In the genomic region with DNA sequence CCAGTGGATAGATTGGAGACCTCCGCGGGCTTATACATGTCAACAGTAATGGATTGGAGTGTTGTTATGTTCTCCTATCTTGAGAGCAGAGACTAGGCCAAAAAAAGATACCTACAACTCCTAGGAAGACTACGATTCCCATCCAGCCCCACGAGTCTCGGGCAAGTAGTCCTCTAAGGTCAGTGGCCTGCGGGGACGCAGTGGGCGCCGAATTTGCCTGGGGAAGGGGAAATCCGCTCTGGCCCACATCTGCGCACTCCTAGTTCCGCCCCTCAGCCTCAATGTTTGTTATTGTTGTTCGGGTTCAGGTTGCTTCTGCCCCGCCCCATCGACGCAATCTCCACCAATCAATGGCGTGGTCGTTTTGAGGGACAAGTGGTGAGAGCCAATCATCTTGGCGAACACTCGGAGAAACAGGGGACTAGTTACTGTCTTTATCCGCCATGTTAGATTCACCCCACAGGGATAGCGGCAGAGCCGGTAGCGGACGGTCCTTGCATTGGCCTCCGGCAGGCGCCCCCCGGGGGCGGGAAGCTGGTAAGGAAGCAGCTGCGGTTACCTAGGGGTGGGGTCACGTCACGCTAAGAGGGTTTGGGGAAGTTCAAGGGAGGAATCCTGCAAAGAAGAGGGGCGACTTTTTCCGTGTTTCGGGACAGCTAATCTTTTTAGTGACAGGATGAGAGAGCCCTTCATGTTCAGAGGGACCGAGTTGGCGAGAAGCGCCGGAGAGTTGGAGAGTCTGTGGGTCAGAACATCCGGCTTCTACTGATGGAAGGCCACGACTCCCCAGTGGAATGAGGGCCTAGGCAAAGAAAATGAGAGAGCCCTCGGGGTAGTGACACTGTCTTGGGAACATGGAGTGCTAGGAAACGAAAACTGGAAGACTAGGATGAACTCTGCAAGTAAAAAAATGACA, we compare ENCODE assay signal across 8 cellular contexts. TPM values are rescaled to one million over a fixed set of nuclear protein-coding genes. Genes with fewer than 3 reads are reported as not detected.
DNase-seq lines count a peak whose midpoint lies in the region; ATAC-seq and TF ChIP-seq lines count a peak whose summit lies in the region.

A gene with protein sequence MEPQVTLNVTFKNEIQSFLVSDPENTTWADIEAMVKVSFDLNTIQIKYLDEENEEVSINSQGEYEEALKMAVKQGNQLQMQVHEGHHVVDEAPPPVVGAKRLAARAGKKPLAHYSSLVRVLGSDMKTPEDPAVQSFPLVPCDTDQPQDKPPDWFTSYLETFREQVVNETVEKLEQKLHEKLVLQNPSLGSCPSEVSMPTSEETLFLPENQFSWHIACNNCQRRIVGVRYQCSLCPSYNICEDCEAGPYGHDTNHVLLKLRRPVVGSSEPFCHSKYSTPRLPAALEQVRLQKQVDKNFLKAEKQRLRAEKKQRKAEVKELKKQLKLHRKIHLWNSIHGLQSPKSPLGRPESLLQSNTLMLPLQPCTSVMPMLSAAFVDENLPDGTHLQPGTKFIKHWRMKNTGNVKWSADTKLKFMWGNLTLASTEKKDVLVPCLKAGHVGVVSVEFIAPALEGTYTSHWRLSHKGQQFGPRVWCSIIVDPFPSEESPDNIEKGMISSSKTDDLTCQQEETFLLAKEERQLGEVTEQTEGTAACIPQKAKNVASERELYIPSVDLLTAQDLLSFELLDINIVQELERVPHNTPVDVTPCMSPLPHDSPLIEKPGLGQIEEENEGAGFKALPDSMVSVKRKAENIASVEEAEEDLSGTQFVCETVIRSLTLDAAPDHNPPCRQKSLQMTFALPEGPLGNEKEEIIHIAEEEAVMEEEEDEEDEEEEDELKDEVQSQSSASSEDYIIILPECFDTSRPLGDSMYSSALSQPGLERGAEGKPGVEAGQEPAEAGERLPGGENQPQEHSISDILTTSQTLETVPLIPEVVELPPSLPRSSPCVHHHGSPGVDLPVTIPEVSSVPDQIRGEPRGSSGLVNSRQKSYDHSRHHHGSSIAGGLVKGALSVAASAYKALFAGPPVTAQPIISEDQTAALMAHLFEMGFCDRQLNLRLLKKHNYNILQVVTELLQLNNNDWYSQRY (plus strand): TSS at position 449 of the 916 bp plus-strand sequence. CDS start 4,586 bp downstream, outside the sequence.

- H3K4me1 ChIP-seq in thymus (ENCODE audit: control insufficient read depth, insufficient read depth, low read length) = peaks cover 12% of the 10 kb centered on the region

- H3K4me1 Mint-ChIP-seq in activated naive CD8-positive, alpha-beta T cell treated with anti-CD3 and anti-CD28 coated beads for 36 hours = peaks cover 28% of the 10 kb centered on the region
- H3K4me1 Mint-ChIP-seq in osteocyte (ENCODE audit: unreplicated experiment) = peaks cover 27% of the 10 kb centered on the region

- DNase-seq in GM12865 (ENCODE audit: low read depth) = peak; percentile 99
- DNase-seq in NCI-H1105 (lab: John Stamatoyannopoulos, UW) = peak; percentile 96
- peak; percentile 93 for DNase-seq in SKM-1 (lab: John Stamatoyannopoulos, UW; ENCODE audit: unreplicated experiment)
- DNase-seq in activated naive CD8-positive, alpha-beta T cell treated with anti-CD3 and anti-CD28 coated beads for 36 hours = peak; percentile 94
- DNase-seq in head of caudate nucleus = peak; percentile 89 to 99 (median 97)
- DNase-seq in osteocyte (ENCODE audit: extremely low spot score, unreplicated experiment) = peak; percentile 97

- H3K4me3 Mint-ChIP-seq in activated naive CD8-positive, alpha-beta T cell treated with anti-CD3 and anti-CD28 coated beads for 36 hours = no peak within 1 kb of the TSS
- no peak within 1 kb of the TSS for H3K4me3 Mint-ChIP-seq in osteocyte (ENCODE audit: unreplicated experiment)

- peak within 1 kb of the TSS; percentile 100 for H3K27ac ChIP-seq in thymus (ENCODE audit: low read depth)

- under 1% methylated on average over 43 of the region's 43 CpGs for WGBS in thymus

- peak; percentile 79 for ATAC-seq in HG02642 (IDR thresholded peaks at IDR 0.05; ENCODE audit: poor library complexity, unreplicated experiment)

- H3K9me3 Mint-ChIP-seq in activated naive CD8-positive, alpha-beta T cell treated with anti-CD3 and anti-CD28 coated beads for 36 hours = no peaks in the 10 kb centered on the region
- no peaks in the 10 kb centered on the region for H3K9me3 Mint-ChIP-seq in osteocyte (ENCODE audit: unreplicated experiment)

- H3K36me3 ChIP-seq in thymus (ENCODE audit: control insufficient read depth, insufficient read depth) = peaks cover 5% of the 10 kb centered on the region

- H3K9me3 ChIP-seq in thymus (ENCODE audit: control insufficient read depth) = no peaks in the 10 kb centered on the region

- no peaks in the 10 kb centered on the region for H3K27me3 ChIP-seq in thymus (ENCODE audit: control insufficient read depth, insufficient read depth)

- TF ChIP-seq CTCF in GM12865 (IDR thresholded peaks at IDR 0.05; ENCODE audit: insufficient read depth, low read depth, low read length, missing control alignments) = peak; percentile 2
- TF ChIP-seq CTCF in osteocyte (IDR thresholded peaks at IDR 0.05) = no peak

- H3K27ac Mint-ChIP-seq in activated naive CD8-positive, alpha-beta T cell treated with anti-CD3 and anti-CD28 coated beads for 36 hours = no peak within 1 kb of the TSS
- H3K27ac Mint-ChIP-seq in osteocyte (ENCODE audit: unreplicated experiment) = no peak within 1 kb of the TSS

- peak within 1 kb of the TSS; percentile 69 for H3K4me3 ChIP-seq in GM12865 (ENCODE audit: low read depth, low read length)
- H3K4me3 ChIP-seq in thymus (ENCODE audit: low read length) = peak within 1 kb of the TSS; percentile 70

- peaks cover 16% of the 10 kb centered on the region for H3K36me3 Mint-ChIP-seq in activated naive CD8-positive, alpha-beta T cell treated with anti-CD3 and anti-CD28 coated beads for 36 hours
- H3K36me3 Mint-ChIP-seq in osteocyte (ENCODE audit: unreplicated experiment) = peaks cover 15% of the 10 kb centered on the region

- no peaks in the 10 kb centered on the region for H3K27me3 Mint-ChIP-seq in activated naive CD8-positive, alpha-beta T cell treated with anti-CD3 and anti-CD28 coated beads for 36 hours
- no peaks in the 10 kb centered on the region for H3K27me3 Mint-ChIP-seq in osteocyte (ENCODE audit: unreplicated experiment)

- intact Hi-C loops in head of caudate nucleus (cut with DNase I) = loop anchor here (5.0 kb wide), 2 partner anchors 44 to 149 kb away; a partner anchor contains a TSS

RNA-seq across cellular contexts. Expression of the gene that starts here (rescaled TPM):
- total RNA-seq in activated naive CD8-positive, alpha-beta T cell treated with anti-CD3 and anti-CD28 coated beads for 36 hours = 10 to 100 TPM; 36.7 to 36.9 TPM
- total RNA-seq in osteocyte = 102 and 104 TPM in 2 replicates
- 50.1 TPM for polyA plus RNA-seq in thymus

Comparison
In these comparisons a context has a peak if more than half of its experiments do, and no peak if none do; other contexts are left out.
1. Peak in every context shown above with its lines: DNase-seq, ATAC-seq, H3K4me3 ChIP-seq and H3K27ac ChIP-seq.